In genomic region chr1:228085287-228085926, GRCh38 we compare ENCODE assay signal across 8 cellular contexts. TPM values are rescaled to one million over a fixed set of nuclear protein-coding genes. Genes with fewer than 3 reads are reported as not detected.
A peak's percentile ranks its signal among the peaks of the same experiment; 100 is the strongest.
DNase-seq lines count a peak whose midpoint lies in the region; ATAC-seq and TF ChIP-seq lines count a peak whose summit lies in the region.

No MANE protein-coding gene starts in this region.

- no peaks in the 10 kb centered on the region for H3K9me3 Mint-ChIP-seq in GM23338

- peak overlapping the region; percentile 98 for H3K4me3 Mint-ChIP-seq in GM23338

- TF ChIP-seq CTCF in GM23338 (conservative IDR thresholded peaks at IDR 0.05; ENCODE audit: low read depth in 2 of 2) (no peak), fibroblast of pulmonary artery (IDR thresholded peaks at IDR 0.05; ENCODE audit: low read length, missing control alignments) (no peak)

- H3K27ac ChIP-seq in GM23338 (ENCODE audit: low read depth) (no peak overlapping the region), SK-N-MC (no peak overlapping the region)

- H3K27me3 ChIP-seq in GM23338 (ENCODE audit: insufficient read depth) = peaks cover 16% of the 10 kb centered on the region

- H3K27ac Mint-ChIP-seq in GM23338 = 0 out of 2 replicates have a peak overlapping the region, but pooled peaks have one; percentile 54

- DNase-seq in GM23338 (ENCODE audit: low spot score) (peak; percentile 37), SK-N-MC (ENCODE audit: low read depth, low spot score) (no peak), fibroblast of pulmonary artery (ENCODE audit: low read depth) (peak; percentile 93), renal cortical epithelial cell (ENCODE audit: low read depth) (peak; percentile 28), DMS79 treated with DMSO at 0.1 percent for 48 hours (lab: John Stamatoyannopoulos, UW) (no peak), NCI-H128 (lab: John Stamatoyannopoulos, UW; ENCODE audit: unreplicated experiment) (no peak), NCI-H1436 (lab: John Stamatoyannopoulos, UW) (no peak)
- DNase-seq in activated CD4-positive, CD25-positive, alpha-beta regulatory T cell treated with anti-CD3 and anti-CD28 coated beads, Interleukin-2, amount 50 U/mL, for 72 hours = no peak

- peak overlapping the region; percentile 20; the same call in 1 of the 2 replicates for H3K4me2 ChIP-seq in GM23338

- no peak overlapping the region for H2AFZ ChIP-seq in GM23338

- peaks cover 45% of the 10 kb centered on the region for H3K4me1 Mint-ChIP-seq in GM23338

- no peaks in the 10 kb centered on the region for H3K9me2 ChIP-seq in GM23338 (ENCODE audit: insufficient read depth)

- H3K9me3 ChIP-seq in SK-N-MC (ENCODE audit: low read depth, low read length) = no peaks in the 10 kb centered on the region

- H3K4me3 ChIP-seq in GM23338 = 0 out of 2 replicates have a peak overlapping the region, but pooled peaks have one; percentile 93
- peak overlapping the region; percentile 93; the same call in 1 of the 2 replicates for H3K4me3 ChIP-seq in SK-N-MC
- peak overlapping the region; percentile 98 for H3K4me3 ChIP-seq in fibroblast of pulmonary artery (replicated peaks; ENCODE audit: low read depth, low read length)

- H3K36me3 Mint-ChIP-seq in GM23338 (ENCODE audit: low read depth) = peaks cover 24% of the 10 kb centered on the region

- peaks cover 22% of the 10 kb centered on the region for H3K27me3 Mint-ChIP-seq in GM23338 (ENCODE audit: insufficient read depth, low read depth, poor library complexity)

- H4K20me1 ChIP-seq in GM23338 (replicated peaks; ENCODE audit: insufficient read depth) = peaks cover 70% of the 10 kb centered on the region

- peaks cover 23% of the 10 kb centered on the region for H3K4me1 ChIP-seq in GM23338 (ENCODE audit: insufficient read depth)

- no peak for ATAC-seq in GM23338

- no peaks in the 10 kb centered on the region for H3K36me3 ChIP-seq in GM23338 (ENCODE audit: insufficient read depth)
- H3K36me3 ChIP-seq in SK-N-MC (ENCODE audit: insufficient read depth, low read length) = peaks cover 55% of the 10 kb centered on the region

- peaks cover 76% of the 10 kb centered on the region for H3K79me2 ChIP-seq in GM23338 (replicated peaks; ENCODE audit: insufficient read depth)

- H3K9ac ChIP-seq in SK-N-MC (ENCODE audit: insufficient read length) = peak overlapping the region; percentile 99

- H3F3A ChIP-seq in GM23338 (replicated peaks; ENCODE audit: low read depth) = no peaks in the 10 kb centered on the region

TF ChIP-seq in GM23338, 12 proteins besides CTCF, POLR2A, EP300 and RAD21 (continues in another document):
- no peak for TF ChIP-seq STAT1 (IDR thresholded peaks at IDR 0.05; ENCODE audit: unreplicated experiment)
- no peak for TF ChIP-seq EZH2phosphoT487 (IDR thresholded peaks at IDR 0.05; ENCODE audit: unreplicated experiment)
- no peak for TF ChIP-seq POLR2AphosphoS5 (IDR thresholded peaks at IDR 0.05; ENCODE audit: low read depth)
- no peak for TF ChIP-seq ETS1 (IDR thresholded peaks at IDR 0.05)
- TF ChIP-seq ZNF462 (CRISPR knock-in tag; IDR thresholded peaks at IDR 0.05) = no peak
- no peak for TF ChIP-seq CREB1 (CRISPR knock-in tag; IDR thresholded peaks at IDR 0.05; ENCODE audit: low read depth)
- TF ChIP-seq JUNB (IDR thresholded peaks at IDR 0.05; ENCODE audit: unreplicated experiment) = no peak
- no peak for TF ChIP-seq NANOG (IDR thresholded peaks at IDR 0.05; ENCODE audit: borderline replicate concordance)
- TF ChIP-seq EZH2 (IDR thresholded peaks at IDR 0.05; ENCODE audit: low read depth, unreplicated experiment) = no peak
- TF ChIP-seq ZNF331 (CRISPR knock-in tag; IDR thresholded peaks at IDR 0.05; ENCODE audit: low read depth) = no peak
- TF ChIP-seq ZNF114 (CRISPR knock-in tag; IDR thresholded peaks at IDR 0.05) = no peak

RNA-seq across cellular contexts. Expression of gene ARF1, which starts 2.9 kb away (rescaled TPM):
- 199 and 210 TPM in 2 replicates for total RNA-seq in GM23338 (2014; rRNA removed; shearing (Covaris generic))
- 292 and 306 TPM in 2 replicates for polyA plus RNA-seq in GM23338 (2016; fragmentation: Nextera tagmentation; extraction: Ambion mirVana)
- 162 and 184 TPM in 2 replicates for total RNA-seq in renal cortical epithelial cell

RNA-seq across cellular contexts. Expression of gene C1orf35, which starts 17.7 kb away (rescaled TPM):
- total RNA-seq in GM23338 (2014; rRNA removed; shearing (Covaris generic)) = 11.3 and 14.0 TPM in 2 replicates
- 67.6 and 75.9 TPM in 2 replicates for polyA plus RNA-seq in GM23338 (2016; fragmentation: Nextera tagmentation; extraction: Ambion mirVana)
- 7.1 and 13.0 TPM in 2 replicates for total RNA-seq in renal cortical epithelial cell

RNA-seq across cellular contexts. Expression of gene MRPL55, which starts 23.7 kb away (rescaled TPM):
- 81.2 and 92.4 TPM in 2 replicates for total RNA-seq in GM23338 (2014; rRNA removed; shearing (Covaris generic))
- 172 and 182 TPM in 2 replicates for polyA plus RNA-seq in GM23338 (2016; fragmentation: Nextera tagmentation; extraction: Ambion mirVana)
- total RNA-seq in renal cortical epithelial cell = 36.3 and 62.9 TPM in 2 replicates

RNA-seq across cellular contexts. Expression of gene GUK1, which starts 54.7 kb away (rescaled TPM):
- total RNA-seq in GM23338 (2014; rRNA removed; shearing (Covaris generic)) = 84.0 and 87.5 TPM in 2 replicates
- polyA plus RNA-seq in GM23338 (2016; fragmentation: Nextera tagmentation; extraction: Ambion mirVana) = 104 and 121 TPM in 2 replicates
- total RNA-seq in renal cortical epithelial cell = 127 and 438 TPM in 2 replicates

Comparison
In these comparisons a context has a peak if more than half of its experiments do, and no peak if none do; other contexts are left out.
1. DNase-seq: peak in GM23338 (single experiment), fibroblast of pulmonary artery (single experiment) and renal cortical epithelial cell (single experiment); none in SK-N-MC (single experiment), DMS79 treated with DMSO at 0.1 percent for 48 hours (single experiment), NCI-H128 (single experiment), activated CD4-positive, CD25-positive, alpha-beta regulatory T cell treated with anti-CD3 and anti-CD28 coated beads, Interleukin-2, amount 50 U/mL, for 72 hours (single experiment) and NCI-H1436 (single experiment).
2. Peak in every context shown above with its lines, with median percentiles within 50 percentile points of each other: H3K4me3 ChIP-seq.